In genomic region chr6:49462927-49463611, GRCh38 we compare ENCODE assay signal across 1 cellular context.
TF ChIP-seq lines count a peak whose summit lies in the region.

TSS of gene CENPQ (plus strand) at chr6:49463370. CDS start at chr6:49470177, 6,807 bp downstream.
TSS of gene MMUT (minus strand) at chr6:49463253. CDS start at chr6:49459466, 3,787 bp downstream.

TF ChIP-seq in HepG2, 621 proteins besides CTCF, POLR2A, EP300 and RAD21 (continued from another document and continues in another):
- no peak; the same call in 1 of the 2 replicates for TF ChIP-seq CSRNP1 (CRISPR knock-in tag; IDR thresholded peaks at IDR 0.05)
- peak; percentile 96; the same call in 1 of the 2 replicates for TF ChIP-seq ZNF704 (CRISPR knock-in tag; IDR thresholded peaks at IDR 0.05; ENCODE audit: borderline replicate concordance)
- peak; percentile 64; the same call in 1 of the 2 replicates for TF ChIP-seq ZSCAN21 (CRISPR knock-in tag; IDR thresholded peaks at IDR 0.05; ENCODE audit: borderline replicate concordance)
- TF ChIP-seq ATF2 (CRISPR knock-in tag; IDR thresholded peaks at IDR 0.05), result peak; percentile 89
- peak; percentile 47; the same call in 1 of the 2 replicates for TF ChIP-seq FOXO1 (CRISPR knock-in tag; IDR thresholded peaks at IDR 0.05)
- TF ChIP-seq ZNF615 (CRISPR knock-in tag; IDR thresholded peaks at IDR 0.05; ENCODE audit: borderline replicate concordance), result no peak
- peak; percentile 76 for TF ChIP-seq HCFC1 (IDR thresholded peaks at IDR 0.05; ENCODE audit: low read depth, low read length)
- TF ChIP-seq SP5 (CRISPR knock-in tag; IDR thresholded peaks at IDR 0.05; ENCODE audit: borderline replicate concordance, low read depth), result peak; percentile 58; the same call in 1 of the 2 replicates
- no peak for TF ChIP-seq ZNF777 (CRISPR knock-in tag; IDR thresholded peaks at IDR 0.05)
- no peak for TF ChIP-seq SCMH1 (CRISPR knock-in tag; IDR thresholded peaks at IDR 0.05; ENCODE audit: borderline replicate concordance)
- no peak for TF ChIP-seq ZNF530 (CRISPR knock-in tag; IDR thresholded peaks at IDR 0.05; ENCODE audit: low read depth)
- no peak for TF ChIP-seq HMG20B (CRISPR knock-in tag; conservative IDR thresholded peaks at IDR 0.05)
- peak; percentile 96 for TF ChIP-seq ZNF350 (CRISPR knock-in tag; IDR thresholded peaks at IDR 0.05; ENCODE audit: borderline replicate concordance, low read depth)
- no peak for TF ChIP-seq ZBTB37 (CRISPR knock-in tag; IDR thresholded peaks at IDR 0.05)
- TF ChIP-seq DNMT3B (CRISPR knock-in tag; conservative IDR thresholded peaks at IDR 0.05), result no peak
- TF ChIP-seq MIER2 (CRISPR knock-in tag; IDR thresholded peaks at IDR 0.05), result peak; percentile 78; the same call in 1 of the 2 replicates
- no peak for TF ChIP-seq MZF1 (CRISPR knock-in tag; IDR thresholded peaks at IDR 0.05; ENCODE audit: borderline replicate concordance)
- peak; percentile 82; the same call in 1 of the 2 replicates for TF ChIP-seq CBX5 (CRISPR knock-in tag; IDR thresholded peaks at IDR 0.05; ENCODE audit: borderline replicate concordance)
- TF ChIP-seq HNRNPUL1 (IDR thresholded peaks at IDR 0.05; ENCODE audit: low read depth, low read length), result no peak
- TF ChIP-seq MATR3 (CRISPR knock-in tag; IDR thresholded peaks at IDR 0.05), result no peak
- peak; percentile 72 for TF ChIP-seq FOSL2 (CRISPR knock-in tag; IDR thresholded peaks at IDR 0.05)
- no peak for TF ChIP-seq ONECUT2 (CRISPR knock-in tag; IDR thresholded peaks at IDR 0.05)
- no peak for TF ChIP-seq TEAD2 (CRISPR knock-in tag; IDR thresholded peaks at IDR 0.05)
- TF ChIP-seq HMGA1 (CRISPR knock-in tag; conservative IDR thresholded peaks at IDR 0.05), result no peak
- TF ChIP-seq JARID2 (CRISPR knock-in tag; IDR thresholded peaks at IDR 0.05; ENCODE audit: insufficient replicate concordance), result no peak
- peak; percentile 89 for TF ChIP-seq HNF1B (CRISPR knock-in tag; IDR thresholded peaks at IDR 0.05)
- TF ChIP-seq HNRNPH1 (optimal IDR thresholded peaks at IDR 0.05; ENCODE audit: low read depth, low read length), result peak; percentile 90
- TF ChIP-seq ZFP90 (CRISPR knock-in tag; IDR thresholded peaks at IDR 0.05; ENCODE audit: borderline replicate concordance), result peak; percentile 67; the same call in 1 of the 2 replicates
- TF ChIP-seq ELF3 (CRISPR knock-in tag; IDR thresholded peaks at IDR 0.05), result peak; percentile 87
- TF ChIP-seq FOSL1 (CRISPR knock-in tag; IDR thresholded peaks at IDR 0.05; ENCODE audit: borderline replicate concordance), result no peak
- TF ChIP-seq KDM1A (CRISPR knock-in tag; IDR thresholded peaks at IDR 0.05), result no peak
- TF ChIP-seq ZNF30 (CRISPR knock-in tag; IDR thresholded peaks at IDR 0.05), result no peak
- TF ChIP-seq ZNF296 (CRISPR knock-in tag; conservative IDR thresholded peaks at IDR 0.05), result no peak
- peak; percentile 79 for TF ChIP-seq FOXA3 (CRISPR knock-in tag; IDR thresholded peaks at IDR 0.05)
- TF ChIP-seq ATRX (CRISPR knock-in tag; IDR thresholded peaks at IDR 0.05; ENCODE audit: borderline replicate concordance), result no peak
- TF ChIP-seq POLR2AphosphoS2 (IDR thresholded peaks at IDR 0.05; ENCODE audit: low read depth, low read length), result no peak
- peak; percentile 87; the same call in 1 of the 2 replicates for TF ChIP-seq KDM4B (CRISPR knock-in tag; IDR thresholded peaks at IDR 0.05)
- peak; percentile 91 for TF ChIP-seq PATZ1 (CRISPR knock-in tag; IDR thresholded peaks at IDR 0.05)
- TF ChIP-seq ZNF800 (CRISPR knock-in tag; IDR thresholded peaks at IDR 0.05), result peak; percentile 69; the same call in 1 of the 2 replicates
- no peak for TF ChIP-seq HOXA7 (CRISPR knock-in tag; IDR thresholded peaks at IDR 0.05)
- TF ChIP-seq MEIS2 (CRISPR knock-in tag; IDR thresholded peaks at IDR 0.05), result peak; percentile 91
- TF ChIP-seq MYNN (CRISPR knock-in tag; IDR thresholded peaks at IDR 0.05; ENCODE audit: low read depth), result no peak
- TF ChIP-seq YEATS2 (CRISPR knock-in tag; IDR thresholded peaks at IDR 0.05; ENCODE audit: borderline replicate concordance), result peak; percentile 99
- TF ChIP-seq PAX8 (CRISPR knock-in tag; IDR thresholded peaks at IDR 0.05; ENCODE audit: borderline replicate concordance), result peak; percentile 20; the same call in 1 of the 2 replicates
- TF ChIP-seq KAT7 (CRISPR knock-in tag; IDR thresholded peaks at IDR 0.05; ENCODE audit: borderline replicate concordance), result peak; percentile 96; the same call in 1 of the 2 replicates
- no peak for TF ChIP-seq PAF1 (CRISPR knock-in tag; IDR thresholded peaks at IDR 0.05)
- TF ChIP-seq SOX5 (CRISPR knock-in tag; IDR thresholded peaks at IDR 0.05; ENCODE audit: borderline replicate concordance), result peak; percentile 62; the same call in 1 of the 2 replicates
- TF ChIP-seq ZNF720 (CRISPR knock-in tag; IDR thresholded peaks at IDR 0.05), result no peak
- TF ChIP-seq ZNF3 (CRISPR knock-in tag; IDR thresholded peaks at IDR 0.05), result no peak; the same call in 1 of the 2 replicates
- TF ChIP-seq ZBTB46 (CRISPR knock-in tag; IDR thresholded peaks at IDR 0.05; ENCODE audit: borderline replicate concordance), result 0 out of 2 replicates have a peak, but pooled peaks have one; percentile 96
- peak; percentile 94 for TF ChIP-seq ERF (CRISPR knock-in tag; IDR thresholded peaks at IDR 0.05)
- no peak for TF ChIP-seq ZNF577 (CRISPR knock-in tag; IDR thresholded peaks at IDR 0.05; ENCODE audit: borderline replicate concordance, low read depth)
- TF ChIP-seq HMGXB4 (CRISPR knock-in tag; IDR thresholded peaks at IDR 0.05; ENCODE audit: borderline replicate concordance in 1 of 2, low read depth in 1 of 2), result peak; percentile 80 to 83; a peak in 3 of 4 replicates
- no peak for TF ChIP-seq NFE2L1 (CRISPR knock-in tag; IDR thresholded peaks at IDR 0.05; ENCODE audit: borderline replicate concordance)
- peak; percentile 93 for TF ChIP-seq E2F5 (CRISPR knock-in tag; conservative IDR thresholded peaks at IDR 0.05)
